ENCODE assay signal across 1 cellular context in the genomic region with DNA sequence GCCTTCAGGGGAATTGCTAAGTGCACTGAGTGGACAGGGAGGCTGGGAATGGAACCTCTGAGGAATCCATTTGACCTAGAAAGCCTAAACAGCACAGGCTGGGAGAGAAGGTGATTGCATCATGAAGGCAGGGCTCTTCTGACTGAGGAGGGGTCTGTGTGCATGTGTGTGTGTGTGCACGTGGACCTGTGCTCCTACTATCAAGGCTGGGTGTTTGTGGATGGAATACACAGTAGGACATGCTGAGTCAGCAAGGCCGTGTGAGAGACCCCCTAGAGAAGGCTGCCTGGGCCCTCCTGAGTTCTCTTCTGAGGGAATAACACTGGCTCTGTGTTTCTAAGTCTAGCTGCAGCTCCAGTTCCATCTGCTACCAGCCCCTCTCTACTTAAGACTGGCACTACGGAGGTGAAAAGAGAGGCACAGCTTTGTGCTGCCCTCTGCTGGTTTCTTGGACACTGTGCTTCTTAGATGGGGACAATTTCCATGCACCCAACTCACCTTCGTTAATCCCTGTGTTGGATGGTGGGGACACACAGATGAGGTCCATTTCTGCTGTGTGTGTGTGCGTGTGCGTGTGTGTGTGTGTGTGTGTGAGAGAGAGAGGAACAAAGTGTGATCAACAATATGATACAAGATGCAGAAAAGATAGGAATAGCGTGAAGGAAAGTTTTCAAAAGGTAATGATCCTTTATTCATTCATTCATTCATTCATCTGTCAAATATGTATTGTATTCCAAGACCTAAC.
A peak's percentile ranks its signal among the peaks of the same experiment; 100 is the strongest.
TF ChIP-seq lines count a peak whose summit lies in the region.

No MANE protein-coding gene starts in this region.

TF ChIP-seq in K562, 482 proteins besides CTCF, POLR2A, EP300 and RAD21 (continued from another document and continues in another):
- TF ChIP-seq, protein P1, sequence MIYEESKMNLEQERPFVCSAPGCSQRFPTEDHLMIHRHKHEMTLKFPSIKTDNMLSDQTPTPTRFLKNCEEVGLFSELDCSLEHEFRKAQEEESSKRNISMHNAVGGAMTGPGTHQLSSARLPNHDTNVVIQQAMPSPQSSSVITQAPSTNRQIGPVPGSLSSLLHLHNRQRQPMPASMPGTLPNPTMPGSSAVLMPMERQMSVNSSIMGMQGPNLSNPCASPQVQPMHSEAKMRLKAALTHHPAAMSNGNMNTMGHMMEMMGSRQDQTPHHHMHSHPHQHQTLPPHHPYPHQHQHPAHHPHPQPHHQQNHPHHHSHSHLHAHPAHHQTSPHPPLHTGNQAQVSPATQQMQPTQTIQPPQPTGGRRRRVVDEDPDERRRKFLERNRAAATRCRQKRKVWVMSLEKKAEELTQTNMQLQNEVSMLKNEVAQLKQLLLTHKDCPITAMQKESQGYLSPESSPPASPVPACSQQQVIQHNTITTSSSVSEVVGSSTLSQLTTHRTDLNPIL (CRISPR knock-in tag; IDR thresholded peaks at IDR 0.05), result no peak
- TF ChIP-seq SMARCC2 (IDR thresholded peaks at IDR 0.05; ENCODE audit: low read depth) (no peak), PHB2 (IDR thresholded peaks at IDR 0.05; ENCODE audit: low read depth) (no peak), ZNF384 (IDR thresholded peaks at IDR 0.05; ENCODE audit: low read depth, low read length) (peak; percentile 43; the same call in 1 of the 2 replicates), ZKSCAN3 (CRISPR knock-in tag; IDR thresholded peaks at IDR 0.05) (no peak), ZBTB8A (IDR thresholded peaks at IDR 0.05; ENCODE audit: partially characterized antibody) (no peak), CEBPB (tag; IDR thresholded peaks at IDR 0.05) (peak; percentile 45; the same call in 1 of the 2 replicates), MCM2 (IDR thresholded peaks at IDR 0.05; ENCODE audit: low read depth) (no peak), ZKSCAN1 (IDR thresholded peaks at IDR 0.05; ENCODE audit: low read depth, low read length) (0 out of 2 replicates have a peak, but pooled peaks have one; percentile 46), HSF4 (CRISPR knock-in tag; IDR thresholded peaks at IDR 0.05; ENCODE audit: borderline replicate concordance) (no peak), TEAD1 (CRISPR knock-in tag; IDR thresholded peaks at IDR 0.05) (no peak), BCOR (IDR thresholded peaks at IDR 0.05) (peak; percentile 23; the same call in 1 of the 2 replicates), RBBP5 (IDR thresholded peaks at IDR 0.05; ENCODE audit: borderline replicate concordance, insufficient read depth, low read length, poor library complexity, severe bottlenecking) (no peak), NR1H2 (CRISPR knock-in tag; IDR thresholded peaks at IDR 0.05) (no peak), RBFOX2 (IDR thresholded peaks at IDR 0.05; ENCODE audit: low read depth, low read length) (no peak), RNF2 (IDR thresholded peaks at IDR 0.05) (no peak), MAFK (IDR thresholded peaks at IDR 0.05; ENCODE audit: low read length) (peak; percentile 95), FOS (IDR thresholded peaks at IDR 0.05; ENCODE audit: extremely low read depth, insufficient read length) (no peak), MAFG (tag; conservative IDR thresholded peaks at IDR 0.05) (peak; percentile 95), RBM17 (IDR thresholded peaks at IDR 0.05; ENCODE audit: borderline replicate concordance, low read depth, low read length) (no peak)
- TF ChIP-seq, protein P2, sequence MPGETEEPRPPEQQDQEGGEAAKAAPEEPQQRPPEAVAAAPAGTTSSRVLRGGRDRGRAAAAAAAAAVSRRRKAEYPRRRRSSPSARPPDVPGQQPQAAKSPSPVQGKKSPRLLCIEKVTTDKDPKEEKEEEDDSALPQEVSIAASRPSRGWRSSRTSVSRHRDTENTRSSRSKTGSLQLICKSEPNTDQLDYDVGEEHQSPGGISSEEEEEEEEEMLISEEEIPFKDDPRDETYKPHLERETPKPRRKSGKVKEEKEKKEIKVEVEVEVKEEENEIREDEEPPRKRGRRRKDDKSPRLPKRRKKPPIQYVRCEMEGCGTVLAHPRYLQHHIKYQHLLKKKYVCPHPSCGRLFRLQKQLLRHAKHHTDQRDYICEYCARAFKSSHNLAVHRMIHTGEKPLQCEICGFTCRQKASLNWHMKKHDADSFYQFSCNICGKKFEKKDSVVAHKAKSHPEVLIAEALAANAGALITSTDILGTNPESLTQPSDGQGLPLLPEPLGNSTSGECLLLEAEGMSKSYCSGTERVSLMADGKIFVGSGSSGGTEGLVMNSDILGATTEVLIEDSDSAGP (CRISPR knock-in tag; IDR thresholded peaks at IDR 0.05), result no peak
- TF ChIP-seq, protein P3, sequence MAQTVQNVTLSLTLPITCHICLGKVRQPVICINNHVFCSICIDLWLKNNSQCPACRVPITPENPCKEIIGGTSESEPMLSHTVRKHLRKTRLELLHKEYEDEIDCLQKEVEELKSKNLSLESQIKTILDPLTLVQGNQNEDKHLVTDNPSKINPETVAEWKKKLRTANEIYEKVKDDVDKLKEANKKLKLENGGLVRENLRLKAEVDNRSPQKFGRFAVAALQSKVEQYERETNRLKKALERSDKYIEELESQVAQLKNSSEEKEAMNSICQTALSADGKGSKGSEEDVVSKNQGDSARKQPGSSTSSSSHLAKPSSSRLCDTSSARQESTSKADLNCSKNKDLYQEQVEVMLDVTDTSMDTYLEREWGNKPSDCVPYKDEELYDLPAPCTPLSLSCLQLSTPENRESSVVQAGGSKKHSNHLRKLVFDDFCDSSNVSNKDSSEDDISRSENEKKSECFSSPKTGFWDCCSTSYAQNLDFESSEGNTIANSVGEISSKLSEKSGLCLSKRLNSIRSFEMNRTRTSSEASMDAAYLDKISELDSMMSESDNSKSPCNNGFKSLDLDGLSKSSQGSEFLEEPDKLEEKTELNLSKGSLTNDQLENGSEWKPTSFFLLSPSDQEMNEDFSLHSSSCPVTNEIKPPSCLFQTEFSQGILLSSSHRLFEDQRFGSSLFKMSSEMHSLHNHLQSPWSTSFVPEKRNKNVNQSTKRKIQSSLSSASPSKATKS (CRISPR knock-in tag; IDR thresholded peaks at IDR 0.05), result no peak
- TF ChIP-seq, protein P4, sequence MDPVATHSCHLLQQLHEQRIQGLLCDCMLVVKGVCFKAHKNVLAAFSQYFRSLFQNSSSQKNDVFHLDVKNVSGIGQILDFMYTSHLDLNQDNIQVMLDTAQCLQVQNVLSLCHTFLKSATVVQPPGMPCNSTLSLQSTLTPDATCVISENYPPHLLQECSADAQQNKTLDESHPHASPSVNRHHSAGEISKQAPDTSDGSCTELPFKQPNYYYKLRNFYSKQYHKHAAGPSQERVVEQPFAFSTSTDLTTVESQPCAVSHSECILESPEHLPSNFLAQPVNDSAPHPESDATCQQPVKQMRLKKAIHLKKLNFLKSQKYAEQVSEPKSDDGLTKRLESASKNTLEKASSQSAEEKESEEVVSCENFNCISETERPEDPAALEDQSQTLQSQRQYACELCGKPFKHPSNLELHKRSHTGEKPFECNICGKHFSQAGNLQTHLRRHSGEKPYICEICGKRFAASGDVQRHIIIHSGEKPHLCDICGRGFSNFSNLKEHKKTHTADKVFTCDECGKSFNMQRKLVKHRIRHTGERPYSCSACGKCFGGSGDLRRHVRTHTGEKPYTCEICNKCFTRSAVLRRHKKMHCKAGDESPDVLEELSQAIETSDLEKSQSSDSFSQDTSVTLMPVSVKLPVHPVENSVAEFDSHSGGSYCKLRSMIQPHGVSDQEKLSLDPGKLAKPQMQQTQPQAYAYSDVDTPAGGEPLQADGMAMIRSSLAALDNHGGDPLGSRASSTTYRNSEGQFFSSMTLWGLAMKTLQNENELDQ (CRISPR knock-in tag; IDR thresholded peaks at IDR 0.05; ENCODE audit: borderline replicate concordance), result no peak
- TF ChIP-seq, protein P5, sequence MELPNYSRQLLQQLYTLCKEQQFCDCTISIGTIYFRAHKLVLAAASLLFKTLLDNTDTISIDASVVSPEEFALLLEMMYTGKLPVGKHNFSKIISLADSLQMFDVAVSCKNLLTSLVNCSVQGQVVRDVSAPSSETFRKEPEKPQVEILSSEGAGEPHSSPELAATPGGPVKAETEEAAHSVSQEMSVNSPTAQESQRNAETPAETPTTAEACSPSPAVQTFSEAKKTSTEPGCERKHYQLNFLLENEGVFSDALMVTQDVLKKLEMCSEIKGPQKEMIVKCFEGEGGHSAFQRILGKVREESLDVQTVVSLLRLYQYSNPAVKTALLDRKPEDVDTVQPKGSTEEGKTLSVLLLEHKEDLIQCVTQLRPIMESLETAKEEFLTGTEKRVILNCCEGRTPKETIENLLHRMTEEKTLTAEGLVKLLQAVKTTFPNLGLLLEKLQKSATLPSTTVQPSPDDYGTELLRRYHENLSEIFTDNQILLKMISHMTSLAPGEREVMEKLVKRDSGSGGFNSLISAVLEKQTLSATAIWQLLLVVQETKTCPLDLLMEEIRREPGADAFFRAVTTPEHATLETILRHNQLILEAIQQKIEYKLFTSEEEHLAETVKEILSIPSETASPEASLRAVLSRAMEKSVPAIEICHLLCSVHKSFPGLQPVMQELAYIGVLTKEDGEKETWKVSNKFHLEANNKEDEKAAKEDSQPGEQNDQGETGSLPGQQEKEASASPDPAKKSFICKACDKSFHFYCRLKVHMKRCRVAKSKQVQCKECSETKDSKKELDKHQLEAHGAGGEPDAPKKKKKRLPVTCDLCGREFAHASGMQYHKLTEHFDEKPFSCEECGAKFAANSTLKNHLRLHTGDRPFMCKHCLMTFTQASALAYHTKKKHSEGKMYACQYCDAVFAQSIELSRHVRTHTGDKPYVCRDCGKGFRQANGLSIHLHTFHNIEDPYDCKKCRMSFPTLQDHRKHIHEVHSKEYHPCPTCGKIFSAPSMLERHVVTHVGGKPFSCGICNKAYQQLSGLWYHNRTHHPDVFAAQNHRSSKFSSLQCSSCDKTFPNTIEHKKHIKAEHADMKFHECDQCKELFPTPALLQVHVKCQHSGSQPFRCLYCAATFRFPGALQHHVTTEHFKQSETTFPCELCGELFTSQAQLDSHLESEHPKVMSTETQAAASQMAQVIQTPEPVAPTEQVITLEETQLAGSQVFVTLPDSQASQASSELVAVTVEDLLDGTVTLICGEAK (IDR thresholded peaks at IDR 0.05), result no peak
- TF ChIP-seq, protein P5 (CRISPR knock-in tag; IDR thresholded peaks at IDR 0.05), result no peak
- TF ChIP-seq, protein P6, sequence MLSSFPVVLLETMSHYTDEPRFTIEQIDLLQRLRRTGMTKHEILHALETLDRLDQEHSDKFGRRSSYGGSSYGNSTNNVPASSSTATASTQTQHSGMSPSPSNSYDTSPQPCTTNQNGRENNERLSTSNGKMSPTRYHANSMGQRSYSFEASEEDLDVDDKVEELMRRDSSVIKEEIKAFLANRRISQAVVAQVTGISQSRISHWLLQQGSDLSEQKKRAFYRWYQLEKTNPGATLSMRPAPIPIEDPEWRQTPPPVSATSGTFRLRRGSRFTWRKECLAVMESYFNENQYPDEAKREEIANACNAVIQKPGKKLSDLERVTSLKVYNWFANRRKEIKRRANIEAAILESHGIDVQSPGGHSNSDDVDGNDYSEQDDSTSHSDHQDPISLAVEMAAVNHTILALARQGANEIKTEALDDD (IDR thresholded peaks at IDR 0.05), result no peak
- TF ChIP-seq, protein P7, sequence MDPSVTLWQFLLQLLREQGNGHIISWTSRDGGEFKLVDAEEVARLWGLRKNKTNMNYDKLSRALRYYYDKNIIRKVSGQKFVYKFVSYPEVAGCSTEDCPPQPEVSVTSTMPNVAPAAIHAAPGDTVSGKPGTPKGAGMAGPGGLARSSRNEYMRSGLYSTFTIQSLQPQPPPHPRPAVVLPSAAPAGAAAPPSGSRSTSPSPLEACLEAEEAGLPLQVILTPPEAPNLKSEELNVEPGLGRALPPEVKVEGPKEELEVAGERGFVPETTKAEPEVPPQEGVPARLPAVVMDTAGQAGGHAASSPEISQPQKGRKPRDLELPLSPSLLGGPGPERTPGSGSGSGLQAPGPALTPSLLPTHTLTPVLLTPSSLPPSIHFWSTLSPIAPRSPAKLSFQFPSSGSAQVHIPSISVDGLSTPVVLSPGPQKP (CRISPR knock-in tag; IDR thresholded peaks at IDR 0.05), result no peak
- TF ChIP-seq, protein P8, sequence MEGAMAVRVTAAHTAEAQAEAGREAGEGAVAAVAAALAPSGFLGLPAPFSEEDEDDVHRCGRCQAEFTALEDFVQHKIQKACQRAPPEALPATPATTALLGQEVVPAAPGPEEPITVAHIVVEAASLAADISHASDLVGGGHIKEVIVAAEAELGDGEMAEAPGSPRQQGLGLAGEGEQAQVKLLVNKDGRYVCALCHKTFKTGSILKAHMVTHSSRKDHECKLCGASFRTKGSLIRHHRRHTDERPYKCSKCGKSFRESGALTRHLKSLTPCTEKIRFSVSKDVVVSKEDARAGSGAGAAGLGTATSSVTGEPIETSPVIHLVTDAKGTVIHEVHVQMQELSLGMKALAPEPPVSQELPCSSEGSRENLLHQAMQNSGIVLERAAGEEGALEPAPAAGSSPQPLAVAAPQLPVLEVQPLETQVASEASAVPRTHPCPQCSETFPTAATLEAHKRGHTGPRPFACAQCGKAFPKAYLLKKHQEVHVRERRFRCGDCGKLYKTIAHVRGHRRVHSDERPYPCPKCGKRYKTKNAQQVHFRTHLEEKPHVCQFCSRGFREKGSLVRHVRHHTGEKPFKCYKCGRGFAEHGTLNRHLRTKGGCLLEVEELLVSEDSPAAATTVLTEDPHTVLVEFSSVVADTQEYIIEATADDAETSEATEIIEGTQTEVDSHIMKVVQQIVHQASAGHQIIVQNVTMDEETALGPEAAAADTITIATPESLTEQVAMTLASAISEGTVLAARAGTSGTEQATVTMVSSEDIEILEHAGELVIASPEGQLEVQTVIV (CRISPR knock-in tag; IDR thresholded peaks at IDR 0.05; ENCODE audit: borderline replicate concordance), result no peak
